Comparison of ENCODE assay signal across 7 cellular contexts in genomic region chr12:87001102-87001501, GRCh38.
"Had no signal": no experiment of that assay in that cellular context is flagged by ENCODE, and none has a peak within 500 bp of the region (broad histone marks: within the 10 kb centered on the region; RNA-seq: fewer than 3 reads in every experiment).

No MANE protein-coding gene starts in this region.

- H3K4me3 ChIP-seq: GM12878 had no signal

- ATAC-seq: GM12878 had no signal

- FAIRE-seq: GM12878, GM12891, GM12892, GM18507, GM19239 had no signal

- DNase-seq: GDM1, GF-D8 had no signal
